10 cellular contexts compared by ENCODE assay signal in genomic region chr16:67283826-67284555, GRCh38. TPM values are rescaled to one million over a fixed set of nuclear protein-coding genes. Genes with fewer than 3 reads are reported as not detected.
"Had no signal": no experiment of that assay in that cellular context is flagged by ENCODE, and none has a peak within 500 bp of the region (broad histone marks: within the 10 kb centered on the region; RNA-seq: fewer than 3 reads in every experiment).

No MANE protein-coding gene starts in this region.

- H3K4me1 ChIP-seq: psoas muscle had no signal

- ATAC-seq: activated T-cell treated with anti-CD3 and anti-CD28 coated beads, Interleukin-2, amount 50 U/mL, for 4 hours had no signal

- H3K27ac ChIP-seq: psoas muscle had no signal

- H3K4me3 ChIP-seq: lung, psoas muscle had no signal

- H3K9me3 ChIP-seq: psoas muscle had no signal

- DNase-seq: activated gamma-delta T cell; activated naive CD8-positive, alpha-beta T cell treated with anti-CD3 and anti-CD28 coated beads, Interleukin-2, amount 10 ng/mL, durations not matched to agents 7 days and 5 days; activated T-cell treated with anti-CD3 and anti-CD28 coated beads, Interleukin-2, amount 50 U/mL, for 4 hours; foreskin melanocyte; left cardiac atrium; naive B cell; stimulated activated CD4-positive, alpha-beta T cell treated with anti-CD3 and anti-CD28 coated beads, Interleukin-2, amount 100 ng/mL, for 24 hours; stimulated activated naive CD4-positive, alpha-beta T cell had no signal

RNA-seq across cellular contexts. Expression of gene KCTD19, which starts 42.5 kb away (rescaled TPM):
- total RNA-seq: psoas muscle had no signal

RNA-seq across cellular contexts. Expression of gene LRRC36, which starts 42.6 kb away (rescaled TPM):
- total RNA-seq: activated T-cell treated with anti-CD3 and anti-CD28 coated beads, Interleukin-2, amount 50 U/mL, for 4 hours; left cardiac atrium; psoas muscle had no signal
